2 cellular contexts compared by ENCODE assay signal in genomic region chr9:130962418-130963316, GRCh38.
A peak's percentile ranks its signal among the peaks of the same experiment; 100 is the strongest.
TF ChIP-seq lines count a peak whose summit lies in the region.

No MANE protein-coding gene starts in this region.

TF ChIP-seq in Ishikawa, 13 proteins besides CTCF, POLR2A, EP300 and RAD21:
- TF ChIP-seq TEAD4 (IDR thresholded peaks at IDR 0.05), result peak; percentile 76
- TF ChIP-seq USF1 (IDR thresholded peaks at IDR 0.05), result peak; percentile 56
- TF ChIP-seq NFIC (IDR thresholded peaks at IDR 0.05), result peak; percentile 92
- no peak for TF ChIP-seq CEBPB (IDR thresholded peaks at IDR 0.05)
TF ChIP-seq in Ishikawa: peak in this region for 3.

TF ChIP-seq in HepG2, 621 proteins besides CTCF, POLR2A, EP300 and RAD21:
- TF ChIP-seq ZNF572 (CRISPR knock-in tag; IDR thresholded peaks at IDR 0.05), result no peak
- TF ChIP-seq FOSL2 (CRISPR knock-in tag; IDR thresholded peaks at IDR 0.05), result peak; percentile 42; the same call in 1 of the 2 replicates
- no peak for TF ChIP-seq AGO2 (optimal IDR thresholded peaks at IDR 0.05; ENCODE audit: low read depth, low read length)
